In the genomic region with DNA sequence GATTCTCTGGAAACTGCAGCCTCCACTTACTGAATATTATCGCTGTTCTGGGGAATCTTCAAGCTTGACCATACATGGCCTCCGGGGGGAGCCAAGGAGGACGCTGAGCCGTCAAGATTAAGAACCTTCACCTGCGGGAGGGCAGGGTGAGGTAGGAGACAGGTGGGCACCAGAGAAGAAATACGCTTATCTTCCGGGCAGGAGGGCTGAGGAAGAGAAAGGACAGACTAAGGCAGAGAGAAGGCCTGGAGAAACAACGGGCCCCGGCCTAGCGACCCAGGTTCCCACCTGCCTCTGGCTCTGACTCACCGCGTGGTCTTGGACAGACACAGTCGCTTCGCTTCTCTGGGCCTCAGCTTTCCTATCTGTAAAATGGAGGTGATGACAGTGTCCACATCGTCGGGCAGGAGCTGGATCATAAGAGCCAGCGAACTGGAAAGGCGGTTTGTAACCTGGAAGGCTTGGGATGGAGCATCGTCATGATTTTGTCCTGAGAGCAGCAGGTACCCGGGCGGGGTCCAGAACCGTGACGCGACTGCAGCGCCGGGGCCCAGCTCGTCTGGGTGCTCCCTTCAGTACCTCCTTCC, we compare ENCODE assay signal across 1 cellular context.
TF ChIP-seq lines count a peak whose summit lies in the region.

No MANE protein-coding gene starts in this region.

TF ChIP-seq in K562, 482 proteins besides CTCF, POLR2A, EP300 and RAD21 (continued from another document):
- TF ChIP-seq HDAC1 (IDR thresholded peaks at IDR 0.05) = peak in 1 of 2 experiments; percentile 51; a peak in 2 of 4 replicates
